Comparison of ENCODE assay signal across 11 cellular contexts in genomic region chr3:50284121-50284520, GRCh38. TPM values are rescaled to one million over a fixed set of nuclear protein-coding genes. Genes with fewer than 3 reads are reported as not detected.
"Had no signal": no experiment of that assay in that cellular context is flagged by ENCODE, and none has a peak within 500 bp of the region (broad histone marks: within the 10 kb centered on the region; RNA-seq: fewer than 3 reads in every experiment).

No MANE protein-coding gene starts in this region.

RNA-seq across cellular contexts. Expression of gene LSMEM2, which starts 5.2 kb away (rescaled TPM):
- total RNA-seq: hepatocyte; kidney epithelial cell; left colon; left lobe of liver; lower lobe of right lung; lung microvascular endothelial cell; mesenteric fat pad; mononuclear cell; naive thymus-derived CD4-positive, alpha-beta T cell had no signal
- polyA plus RNA-seq: hepatocyte, immature natural killer cell, keratinocyte had no signal

RNA-seq across cellular contexts. Expression of gene SEMA3B, which starts 15.2 kb away (rescaled TPM):
- polyA plus RNA-seq: immature natural killer cell; naive thymus-derived CD4-positive, alpha-beta T cell had no signal
